33 cellular contexts compared by ENCODE assay signal in the genomic region with DNA sequence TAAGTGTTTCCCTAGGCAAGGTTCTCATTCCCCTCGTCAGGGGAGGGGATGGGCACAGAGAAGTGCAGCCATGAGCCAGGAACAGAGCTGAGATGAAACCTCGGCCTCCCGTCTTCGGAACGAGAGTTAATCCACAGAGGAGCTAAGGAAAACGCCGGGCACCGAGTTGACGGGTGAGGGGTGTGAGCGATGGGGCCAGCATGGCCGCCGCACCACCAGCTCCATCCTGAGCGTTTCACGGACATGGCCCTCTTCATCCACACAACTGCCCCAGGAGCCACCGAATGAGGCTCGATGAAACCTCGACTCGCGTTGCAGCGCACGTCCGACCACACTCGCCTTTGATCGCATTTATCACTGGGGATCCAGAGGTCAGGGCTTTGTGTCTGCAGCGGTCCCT. TPM values are rescaled to one million over a fixed set of nuclear protein-coding genes. Genes with fewer than 3 reads are reported as not detected.
"Had no signal": no experiment of that assay in that cellular context is flagged by ENCODE, and none has a peak within 500 bp of the region (broad histone marks: within the 10 kb centered on the region; RNA-seq: fewer than 3 reads in every experiment).

No MANE protein-coding gene starts in this region.

- H3K27ac ChIP-seq: ascending aorta, cardiac muscle cell, VCaP had no signal

- H3K27me3 ChIP-seq: ascending aorta, cardiac muscle cell had no signal

- H3K4me3 ChIP-seq: ascending aorta, cardiac muscle cell had no signal

- DNase-seq: activated B cell treated with CpG ODN at 0.5 μM for 24 hours; activated CD4-positive, alpha-beta memory T cell treated with anti-CD3 and anti-CD28 coated beads, Interleukin-2, amount 10 ng/mL, durations not matched to agents 7 days and 5 days; activated CD4-positive, alpha-beta T cell treated with anti-CD3 and anti-CD28 coated beads for 1 hour; activated CD4-positive, alpha-beta T cell treated with anti-CD3 and anti-CD28 coated beads for 36 hours; activated CD4-positive, alpha-beta T cell treated with anti-CD3 and anti-CD28 coated beads for 48 hours; activated CD4-positive, alpha-beta T cell treated with anti-CD3 and anti-CD28 coated beads, Interleukin-2, amount 10 ng/mL, durations not matched to agents 7 days and 5 days; activated CD4-positive, alpha-beta T cell treated with anti-CD3 and anti-CD28 coated beads, Interleukin-2, amount 50 U/mL, for 48 hours; activated CD8-positive, alpha-beta memory T cell treated with anti-CD3 and anti-CD28 coated beads for 24 hours; activated CD8-positive, alpha-beta memory T cell treated with anti-CD3 and anti-CD28 coated beads, Interleukin-2, amount 10 ng/mL, durations not matched to agents 7 days and 5 days; activated CD8-positive, alpha-beta memory T cell treated with anti-CD3 and anti-CD28 coated beads, Interleukin-2, amount 50 U/mL, for 48 hours; activated CD8-positive, alpha-beta T cell treated with anti-CD3 and anti-CD28 coated beads, Interleukin-2, amount 10 ng/mL, durations not matched to agents 7 days and 5 days; activated effector memory CD4-positive, alpha-beta T cell treated with Interleukin-2 at 50 U/mL for 16 hours; activated gamma-delta T cell; activated naive CD4-positive, alpha-beta T cell treated with anti-CD3 and anti-CD28 coated beads, Interleukin-2, amount 10 ng/mL, durations not matched to agents 7 days and 5 days; activated naive CD4-positive, alpha-beta T cell treated with Interleukin-2 at 50 U/mL for 16 hours; activated naive CD8-positive, alpha-beta T cell treated with anti-CD3 and anti-CD28 coated beads, Interleukin-2, amount 10 ng/mL, durations not matched to agents 7 days and 5 days; activated naive CD8-positive, alpha-beta T cell treated with anti-CD3 and anti-CD28 coated beads, Interleukin-2, amount 50 U/mL, for 24 hours; activated T-cell treated with anti-CD3 and anti-CD28 coated beads, Interleukin-2, amount 50 U/mL, for 24 hours; activated T-cell treated with anti-CD3 and anti-CD28 coated beads, Interleukin-2, amount 50 U/mL, for 48 hours; anterior cingulate cortex; caudate nucleus; cerebellar nuclear complex; T-helper 1 cell; T-helper 2 cell; T-helper 9 cell had no signal

- FAIRE-seq: bronchial epithelial cell, TTC549 had no signal

- ATAC-seq: activated CD4-positive, alpha-beta T cell treated with anti-CD3 and anti-CD28 coated beads for 36 hours; activated CD4-positive, CD25-positive, alpha-beta regulatory T cell treated with anti-CD3 and anti-CD28 coated beads, Interleukin-2, amount 50 U/mL, for 24 hours; activated CD8-positive, alpha-beta memory T cell treated with anti-CD3 and anti-CD28 coated beads, Interleukin-2, amount 10 ng/mL, durations not matched to agents 7 days and 5 days; activated CD8-positive, alpha-beta T cell treated with anti-CD3 and anti-CD28 coated beads, Interleukin-2, amount 10 ng/mL, durations not matched to agents 7 days and 5 days; activated naive CD8-positive, alpha-beta T cell treated with anti-CD3 and anti-CD28 coated beads, Interleukin-2, amount 50 U/mL, for 24 hours had no signal

- H3K36me3 ChIP-seq: ascending aorta, cardiac muscle cell had no signal

- H3K9me3 ChIP-seq: ascending aorta had no signal

RNA-seq across cellular contexts. Expression of gene CA5A, which starts 21.5 kb away (rescaled TPM):
- total RNA-seq: activated B cell treated with CpG ODN at 0.5 μM for 24 hours; activated CD4-positive, alpha-beta memory T cell treated with anti-CD3 and anti-CD28 coated beads, Interleukin-2, amount 10 ng/mL, durations not matched to agents 7 days and 5 days; activated CD4-positive, alpha-beta T cell treated with anti-CD3 and anti-CD28 coated beads for 36 hours; activated CD4-positive, alpha-beta T cell treated with anti-CD3 and anti-CD28 coated beads, Interleukin-2, amount 10 ng/mL, durations not matched to agents 7 days and 5 days; activated CD8-positive, alpha-beta memory T cell treated with anti-CD3 and anti-CD28 coated beads, Interleukin-2, amount 10 ng/mL, durations not matched to agents 7 days and 5 days; activated CD8-positive, alpha-beta T cell treated with anti-CD3 and anti-CD28 coated beads, Interleukin-2, amount 10 ng/mL, durations not matched to agents 7 days and 5 days; activated naive CD8-positive, alpha-beta T cell treated with anti-CD3 and anti-CD28 coated beads, Interleukin-2, amount 10 ng/mL, durations not matched to agents 7 days and 5 days; activated T-helper 2 cell treated with anti-CD3 and anti-CD28 coated beads, Interferon-gamma antibody, Interleukin-2, Interleukin-4, amounts not matched to agents 10 μg/mL and 5 μg/mL and 100 μg/mL, durations not matched to agents 14 hours and 24 hours and 36 hours; ascending aorta; bronchial epithelial cell; cardiac muscle cell had no signal
- polyA plus RNA-seq: adipose tissue, cardiac muscle cell had no signal
